ENCODE assay signal across 9 cellular contexts in genomic region chr12:132275110-132275531, GRCh38. TPM values are rescaled to one million over a fixed set of nuclear protein-coding genes. Genes with fewer than 3 reads are reported as not detected.
DNase-seq lines count a peak whose midpoint lies in the region; ATAC-seq, FAIRE-seq and TF ChIP-seq lines count a peak whose summit lies in the region.
"Had no signal": no experiment of that assay in that cellular context is flagged by ENCODE, and none has a peak within 500 bp of the region (broad histone marks: within the 10 kb centered on the region; RNA-seq: fewer than 3 reads in every experiment).

No MANE protein-coding gene starts in this region.

- intact Hi-C loops in Right ventricle myocardium superior (cut with DNase I), result no loop called here
- intact Hi-C loops in left ventricle myocardium inferior (cut with micrococcal nuclease), result no loop called here
- intact Hi-C loops in upper lobe of right lung (cut with DNase I), result no loop called here

- H3K4me1 ChIP-seq in left ventricle myocardium inferior (no peaks in the 10 kb centered on the region), upper lobe of right lung (no peaks in the 10 kb centered on the region)

- peaks cover 100% of the 10 kb centered on the region for H3K27me3 ChIP-seq in left ventricle myocardium inferior (ENCODE audit: low read depth)
- peaks cover 31% of the 10 kb centered on the region for H3K27me3 ChIP-seq in upper lobe of right lung

- H3K27ac ChIP-seq in left ventricle myocardium inferior (replicated peaks) (no peak overlapping the region), upper lobe of right lung (no peak overlapping the region)
- H3K27ac ChIP-seq: C4-2B had no signal

- DNase-seq in Right ventricle myocardium superior (peak; percentile 50), left ventricle myocardium inferior (no peak), RCC 7860 (ENCODE audit: low spot score) (peak; percentile 25), glomerular visceral epithelial cell (ENCODE audit: extremely low spot score) (peak; percentile 51), upper lobe of right lung (no peak), NCI-H2107 (lab: John Stamatoyannopoulos, UW) (no peak), Kasumi-1 (lab: John Stamatoyannopoulos, UW) (no peak)

- no peak for FAIRE-seq in RCC 7860 (lab: Jason Lieb, UNC)

- no peak for ATAC-seq in Right ventricle myocardium superior (ENCODE audit: poor library complexity)
- ATAC-seq in upper lobe of right lung, result peak; percentile 44
- no peak for ATAC-seq in HG02678 (IDR thresholded peaks at IDR 0.05; ENCODE audit: unreplicated experiment)

- H3K36me3 ChIP-seq in left ventricle myocardium inferior, result no peaks in the 10 kb centered on the region
- H3K36me3 ChIP-seq in upper lobe of right lung, result no peaks in the 10 kb centered on the region

- H3K4me3 ChIP-seq in left ventricle myocardium inferior (no peak overlapping the region), upper lobe of right lung (no peak overlapping the region)

- no peak for TF ChIP-seq CTCF in left ventricle myocardium inferior (IDR thresholded peaks at IDR 0.05; ENCODE audit: borderline replicate concordance)
- TF ChIP-seq CTCF in upper lobe of right lung (IDR thresholded peaks at IDR 0.05), result no peak

- H3K9me3 ChIP-seq in left ventricle myocardium inferior (replicated peaks) (no peaks in the 10 kb centered on the region), upper lobe of right lung (no peaks in the 10 kb centered on the region)

RNA-seq across cellular contexts. Expression of gene GALNT9, which starts 54.3 kb away (rescaled TPM):
- total RNA-seq in Right ventricle myocardium superior (not detected), left ventricle myocardium inferior (not detected), upper lobe of right lung (1.6 TPM)

Comparison
In these comparisons a context has a peak if more than half of its experiments do, and no peak if none do; other contexts are left out.
1. DNase-seq: peak in Right ventricle myocardium superior (single experiment), RCC 7860 (single experiment) and glomerular visceral epithelial cell (single experiment); none in left ventricle myocardium inferior (single experiment), upper lobe of right lung (single experiment), NCI-H2107 (single experiment) and Kasumi-1 (0 of 2).